ENCODE assay signal across 25 cellular contexts in the genomic region with DNA sequence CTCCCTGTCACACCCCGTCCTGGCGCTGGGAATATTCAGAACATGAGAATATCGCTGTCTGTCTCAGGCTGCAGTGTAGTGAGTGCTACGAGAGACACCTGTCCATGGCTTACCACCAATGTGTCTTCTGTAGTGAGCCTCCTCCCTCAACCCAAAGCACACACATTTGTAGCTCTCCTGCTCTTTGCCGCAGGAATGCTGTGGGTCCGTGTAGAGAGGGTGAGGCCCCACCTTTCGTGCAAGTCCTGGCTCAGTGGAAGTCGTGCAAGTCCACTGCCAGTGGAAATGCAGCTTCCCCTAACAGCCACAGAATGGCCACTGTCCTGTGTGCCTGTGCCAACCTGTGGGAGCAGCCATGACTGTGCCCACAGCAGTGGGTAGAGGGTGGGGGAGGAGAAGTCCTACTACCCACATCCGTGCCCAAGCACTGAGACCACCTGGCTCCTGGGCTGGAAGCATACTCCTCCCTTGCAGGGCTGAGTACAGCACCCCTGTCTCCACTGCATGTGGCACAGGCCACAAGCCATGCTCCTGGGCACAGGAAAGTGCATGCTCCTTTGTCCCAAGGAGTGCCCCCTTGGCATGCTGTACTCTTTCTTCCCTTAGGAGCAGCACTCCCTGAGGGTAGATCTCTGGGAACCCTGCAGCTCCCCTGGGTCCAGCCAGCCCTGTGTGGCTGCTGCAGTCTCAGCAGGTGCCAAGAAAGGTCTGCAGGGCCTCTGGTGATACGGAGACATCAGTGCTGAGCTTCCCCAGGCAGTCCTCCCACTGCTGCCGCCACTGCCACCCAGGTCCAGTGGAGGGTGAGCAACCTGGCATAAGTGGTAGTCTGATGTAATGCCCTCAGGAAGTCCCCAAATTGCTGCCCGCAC. TPM values are rescaled to one million over a fixed set of nuclear protein-coding genes. Genes with fewer than 3 reads are reported as not detected.
A peak's percentile ranks its signal among the peaks of the same experiment; 100 is the strongest.
DNase-seq lines count a peak whose midpoint lies in the region; ATAC-seq and TF ChIP-seq lines count a peak whose summit lies in the region.
"Had no signal": no experiment of that assay in that cellular context is flagged by ENCODE, and none has a peak within 500 bp of the region (broad histone marks: within the 10 kb centered on the region; RNA-seq: fewer than 3 reads in every experiment).

No MANE protein-coding gene starts in this region.

- H3K4me1 Mint-ChIP-seq in WTC11: peaks cover 47% of the 10 kb centered on the region

- H3K4me3 Mint-ChIP-seq in WTC11: no peak overlapping the region
- H3K4me3 Mint-ChIP-seq: activated naive CD4-positive, alpha-beta T cell treated with anti-CD3 and anti-CD28 coated beads, Interleukin-2, amount 10 ng/mL, durations not matched to agents 7 days and 5 days had no signal

- H3K36me3 ChIP-seq in HEK293 (ENCODE audit: control insufficient read depth in 2 of 2, insufficient read depth in 1 of 2, low read length in 2 of 2) (peaks cover 0 to 56% of the 10 kb centered on the region in 2 experiments; a peak in 1 of 3 replicates), lower lobe of right lung (peaks cover 19% of the 10 kb centered on the region), psoas muscle (ENCODE audit: insufficient read depth in 1 of 2, low read depth in 1 of 2) (peaks cover under 1 to 14% of the 10 kb centered on the region in 2 donors)
- H3K36me3 ChIP-seq: colonic mucosa, ovary had no signal

- TF ChIP-seq CTCF in HEK293 (tag by site-specific recombination; IDR thresholded peaks at IDR 0.05): no peak
- no peak for TF ChIP-seq CTCF in WTC11 (IDR thresholded peaks at IDR 0.05)
- TF ChIP-seq CTCF in lower lobe of right lung (IDR thresholded peaks at IDR 0.05): no peak
- no peak for TF ChIP-seq CTCF in psoas muscle (IDR thresholded peaks at IDR 0.05)

- peaks cover 25% of the 10 kb centered on the region for H3K36me3 Mint-ChIP-seq in WTC11

- H3K27me3 ChIP-seq in lower lobe of right lung (ENCODE audit: low read depth) (no peaks in the 10 kb centered on the region), psoas muscle (ENCODE audit: insufficient read depth in 3 of 3, low read length in 2 of 3) (no peaks in the 10 kb centered on the region)
- H3K27me3 ChIP-seq: colonic mucosa, heart right ventricle, ovary had no signal

- H3K27ac Mint-ChIP-seq in WTC11: no peak overlapping the region; the same call in 1 of the 2 replicates
- H3K27ac Mint-ChIP-seq: activated naive CD4-positive, alpha-beta T cell treated with anti-CD3 and anti-CD28 coated beads, Interleukin-2, amount 10 ng/mL, durations not matched to agents 7 days and 5 days had no signal

- WGBS in psoas muscle, 3 donors: 63 to 86% (median 68%) methylated on average over 12 of the region's 12 CpGs

- H3K4me3 ChIP-seq in HEK293 (ENCODE audit: low read depth, low read length) (no peak overlapping the region), lower lobe of right lung (no peak overlapping the region), psoas muscle (no peak overlapping the region)
- H3K4me3 ChIP-seq: colonic mucosa, heart right ventricle, ovary had no signal

- H3K9me3 ChIP-seq in HEK293 (ENCODE audit: control insufficient read depth, insufficient read depth, low read depth, low read length) (no peaks in the 10 kb centered on the region), lower lobe of right lung (no peaks in the 10 kb centered on the region), psoas muscle (no peaks in the 10 kb centered on the region)
- H3K9me3 ChIP-seq: Caco-2, colonic mucosa, ovary had no signal

- ATAC-seq in WTC11 (peak; percentile 17), lower lobe of right lung (peak; percentile 64 to 81), psoas muscle (peak; percentile 28 to 44 (median 35)), GM19455 (IDR thresholded peaks at IDR 0.05; ENCODE audit: unreplicated experiment) (no peak)
- ATAC-seq in activated CD4-positive, CD25-positive, alpha-beta regulatory T cell treated with anti-CD3 and anti-CD28 coated beads, Interleukin-2, amount 50 U/mL, for 24 hours: no peak
- ATAC-seq: naive thymus-derived CD8-positive, alpha-beta T cell; PC-3 had no signal

- H3K27me3 Mint-ChIP-seq in WTC11 (ENCODE audit: low read depth): no peaks in the 10 kb centered on the region
- H3K27me3 Mint-ChIP-seq: activated naive CD4-positive, alpha-beta T cell treated with anti-CD3 and anti-CD28 coated beads, Interleukin-2, amount 10 ng/mL, durations not matched to agents 7 days and 5 days; naive thymus-derived CD8-positive, alpha-beta T cell had no signal

- H3K9me3 Mint-ChIP-seq in WTC11: peaks cover 5% of the 10 kb centered on the region

- H3K27ac ChIP-seq in HEK293 (ENCODE audit: extremely low read depth, low read depth, low read length): no peak overlapping the region
- no peak overlapping the region for H3K27ac ChIP-seq in lower lobe of right lung
- H3K27ac ChIP-seq in psoas muscle: no peak overlapping the region
- H3K27ac ChIP-seq: colonic mucosa, heart right ventricle, HL-60, ovary, VCaP had no signal

- POLR2A ChIA-PET in HEK293 (lab: Yijun Ruan, JAX) (no interaction called here), WTC11 (lab: Charles Lee) (no interaction called here)

- CTCF ChIA-PET in HEK293 (lab: Yijun Ruan, JAX) (interaction anchor here (0.8 kb wide), 1 partner anchor 141 kb away, joined by 3 read pairs; no protein-coding TSS in a partner anchor), WTC11 (lab: Charles Lee) (interaction anchor here (1.4 to 2.2 kb wide), 2 partner anchors 16 to 44 kb away, joined by 3 to 5 read pairs; no protein-coding TSS in a partner anchor)

- DNase-seq in WTC11 (ENCODE audit: low spot score): no peak
- DNase-seq in lower lobe of right lung: no peak
- DNase-seq in psoas muscle: no peak
- DNase-seq in LoVo (ENCODE audit: low spot score): no peak
- DNase-seq: activated CD4-positive, alpha-beta T cell treated with anti-CD3 and anti-CD28 coated beads, Interleukin-2, amount 50 U/mL, for 1 hour; activated naive CD4-positive, alpha-beta T cell treated with anti-CD3 and anti-CD28 coated beads, Interleukin-2, amount 10 ng/mL, durations not matched to agents 7 days and 5 days; C1 segment of cervical spinal cord; Caco-2; colonic mucosa; effector memory CD4-positive, alpha-beta T cell; heart right ventricle; naive thymus-derived CD8-positive, alpha-beta T cell; NCI-H1048; NCI-H1694 treated with DMSO at 0.1 percent for 48 hours; NCI-H2171 treated with DMSO at 0.1 percent for 48 hours; NCI-H524 treated with DMSO at 0.1 percent for 48 hours; NK-92 treated with Interleukin-12 subunit alpha and Interleukin-12 subunit beta, amount 100 ng/mL, for 24 hours; ovary; PC-3; SHP77 treated with DMSO at 0.1 percent for 48 hours had no signal

- no peaks in the 10 kb centered on the region for H3K4me1 ChIP-seq in HEK293 (ENCODE audit: control insufficient read depth, insufficient read depth, low read length)
- peaks cover 22% of the 10 kb centered on the region for H3K4me1 ChIP-seq in lower lobe of right lung
- peaks cover 37% of the 10 kb centered on the region for H3K4me1 ChIP-seq in psoas muscle
- H3K4me1 ChIP-seq: Caco-2, colonic mucosa had no signal

- intact Hi-C loops in lower lobe of right lung (cut with DNase I): no loop called here
- intact Hi-C loops in psoas muscle (cut with DNase I): no loop called here

TF ChIP-seq in HEK293, 187 proteins besides CTCF, POLR2A, EP300 and RAD21:
- TF ChIP-seq ZFP69B (tag by site-specific recombination; IDR thresholded peaks at IDR 0.05): no peak
- 0 out of 2 replicates have a peak, but pooled peaks have one; percentile 33 for TF ChIP-seq ZIC2 (tag by site-specific recombination; IDR thresholded peaks at IDR 0.05)
TF ChIP-seq in HEK293: peak in this region for 1.

TF ChIP-seq in WTC11, 78 proteins besides CTCF, POLR2A, EP300 and RAD21 (continues in another document):
- TF ChIP-seq FOXP1 (CRISPR knock-in tag; IDR thresholded peaks at IDR 0.05; ENCODE audit: borderline replicate concordance) (no peak), FOXJ3 (CRISPR knock-in tag; IDR thresholded peaks at IDR 0.05; ENCODE audit: borderline replicate concordance) (no peak), ELF4 (CRISPR knock-in tag; IDR thresholded peaks at IDR 0.05; ENCODE audit: low read depth) (no peak), KAT7 (CRISPR knock-in tag; IDR thresholded peaks at IDR 0.05; ENCODE audit: borderline replicate concordance) (no peak), SP1 (CRISPR knock-in tag; conservative IDR thresholded peaks at IDR 0.05) (no peak), TCF7 (CRISPR knock-in tag; IDR thresholded peaks at IDR 0.05; ENCODE audit: low read depth) (no peak), OVOL2 (CRISPR knock-in tag; IDR thresholded peaks at IDR 0.05; ENCODE audit: borderline replicate concordance) (no peak), ZNF423 (CRISPR knock-in tag; IDR thresholded peaks at IDR 0.05) (no peak), JAZF1 (CRISPR knock-in tag; IDR thresholded peaks at IDR 0.05) (no peak), PRRX2 (CRISPR knock-in tag; IDR thresholded peaks at IDR 0.05) (no peak), ZNF317 (CRISPR knock-in tag; IDR thresholded peaks at IDR 0.05; ENCODE audit: borderline replicate concordance, low read depth) (no peak), ZNF232 (CRISPR knock-in tag; IDR thresholded peaks at IDR 0.05) (no peak), RORB (CRISPR knock-in tag; IDR thresholded peaks at IDR 0.05) (no peak)
- TF ChIP-seq, protein P1, sequence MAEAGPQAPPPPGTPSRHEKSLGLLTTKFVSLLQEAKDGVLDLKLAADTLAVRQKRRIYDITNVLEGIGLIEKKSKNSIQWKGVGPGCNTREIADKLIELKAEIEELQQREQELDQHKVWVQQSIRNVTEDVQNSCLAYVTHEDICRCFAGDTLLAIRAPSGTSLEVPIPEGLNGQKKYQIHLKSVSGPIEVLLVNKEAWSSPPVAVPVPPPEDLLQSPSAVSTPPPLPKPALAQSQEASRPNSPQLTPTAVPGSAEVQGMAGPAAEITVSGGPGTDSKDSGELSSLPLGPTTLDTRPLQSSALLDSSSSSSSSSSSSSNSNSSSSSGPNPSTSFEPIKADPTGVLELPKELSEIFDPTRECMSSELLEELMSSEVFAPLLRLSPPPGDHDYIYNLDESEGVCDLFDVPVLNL (CRISPR knock-in tag; IDR thresholded peaks at IDR 0.05; ENCODE audit: borderline replicate concordance, low read depth): no peak

RNA-seq across cellular contexts. Expression of a gene that starts 28.0 kb away (rescaled TPM):
- total RNA-seq in WTC11 (2021): 59.4 to 75.3 TPM (median 62.3 TPM) in 3 replicates
- 156 TPM for total RNA-seq in lower lobe of right lung
- total RNA-seq in psoas muscle: 100 to 1,000 TPM; 113 to 167 (median 157) TPM
- polyA plus RNA-seq in psoas muscle: 10 to 100 TPM; 40.1 to 91.0 (median 48.4) TPM

Comparison
In these comparisons a context has a peak if more than half of its experiments do, and no peak if none do; other contexts are left out.
1. ATAC-seq: peak in WTC11 (single experiment), lower lobe of right lung (2 of 2) and psoas muscle (4 of 4); none in GM19455 (single experiment) and activated CD4-positive, CD25-positive, alpha-beta regulatory T cell treated with anti-CD3 and anti-CD28 coated beads, Interleukin-2, amount 50 U/mL, for 24 hours (0 of 2).